In genomic region chr18:41745166-41746049, GRCh38 we compare ENCODE assay signal across 9 cellular contexts.
DNase-seq lines count a peak whose midpoint lies in the region; ATAC-seq and TF ChIP-seq lines count a peak whose summit lies in the region.
"Had no signal": no experiment of that assay in that cellular context is flagged by ENCODE, and none has a peak within 500 bp of the region (broad histone marks: within the 10 kb centered on the region; RNA-seq: fewer than 3 reads in every experiment).

No MANE protein-coding gene starts in this region.

- in situ Hi-C loops in brain microvascular endothelial cell (cut with HindIII; ENCODE audit: low pct_ligation_motif_present, low sequenced_read_pairs) = no loop called here

- H3K36me3 ChIP-seq in HUES6 (ENCODE audit: control insufficient read depth, insufficient read depth, low read length) (no peaks in the 10 kb centered on the region), brain microvascular endothelial cell (replicated peaks) (no peaks in the 10 kb centered on the region), suprapubic skin (no peaks in the 10 kb centered on the region)

- H3K9ac ChIP-seq in HUES6 (ENCODE audit: low read length) = no peak overlapping the region

- peak; percentile 91 for ATAC-seq in GM18867 (IDR thresholded peaks at IDR 0.05; ENCODE audit: unreplicated experiment)
- peak; percentile 99 for ATAC-seq in left lobe of liver

- intact Hi-C loops in lower leg skin (cut with DNase I; ENCODE audit: low total_unique reads) = no loop called here

- H3K27ac ChIP-seq in HUES6 (ENCODE audit: low read depth, low read length) (no peak overlapping the region), brain microvascular endothelial cell (no peak overlapping the region), suprapubic skin (no peak overlapping the region)

- no peaks in the 10 kb centered on the region for H3K27me3 ChIP-seq in HUES6 (ENCODE audit: control insufficient read depth, insufficient read depth, low read length)
- H3K27me3 ChIP-seq in brain microvascular endothelial cell (replicated peaks) = no peaks in the 10 kb centered on the region
- H3K27me3 ChIP-seq in suprapubic skin = no peaks in the 10 kb centered on the region

- H3K9me3 ChIP-seq in HUES6 (ENCODE audit: control insufficient read depth, insufficient read depth, low read depth, low read length) (no peaks in the 10 kb centered on the region), suprapubic skin (no peaks in the 10 kb centered on the region)

- 29 to 30% methylated on average over 5 of the region's 5 CpGs for WGBS in lower leg skin, 2 donors
- 30% methylated on average over 5 of the region's 5 CpGs for WGBS in suprapubic skin

- TF ChIP-seq CTCF in brain microvascular endothelial cell (IDR thresholded peaks at IDR 0.05; ENCODE audit: low read depth, low read length, missing control alignments) = peak; percentile 87
- TF ChIP-seq CTCF in lower leg skin (IDR thresholded peaks at IDR 0.05) = no peak
- peak in 1 of 2 donors; percentile 19 for TF ChIP-seq CTCF in suprapubic skin (IDR thresholded peaks at IDR 0.05)

- H3K4me3 ChIP-seq in HUES6 (ENCODE audit: low read depth, low read length) (0 out of 2 replicates have a peak overlapping the region, but pooled peaks have one; percentile 1), brain microvascular endothelial cell (ENCODE audit: low read depth, low read length) (no peak overlapping the region), lower leg skin (ENCODE audit: low read depth, poor library complexity, severe bottlenecking) (no peak overlapping the region), suprapubic skin (no peak overlapping the region)
- H3K4me3 ChIP-seq: lung had no signal

- H3K4me1 ChIP-seq in HUES6 (ENCODE audit: control insufficient read depth, insufficient read depth, low read length) (peaks cover 25% of the 10 kb centered on the region), suprapubic skin (no peaks in the 10 kb centered on the region)

- DNase-seq in AML-193 (lab: John Stamatoyannopoulos, UW) (peak; percentile 9 to 39), NCI-H748 treated with DMSO at 0.1 percent for 48 hours (lab: John Stamatoyannopoulos, UW) (peak; percentile 98), brain microvascular endothelial cell (peak; percentile 41), left lobe of liver (ENCODE audit: low spot score) (peak; percentile 62), lower leg skin (ENCODE audit: low spot score in 2 of 2) (no peak), suprapubic skin (ENCODE audit: low spot score in 2 of 2) (no peak)

- TF ChIP-seq EP300 in suprapubic skin (IDR thresholded peaks at IDR 0.05) = no peak

- no peak for TF ChIP-seq POLR2A in lower leg skin (IDR thresholded peaks at IDR 0.05)
- no peak for TF ChIP-seq POLR2A in suprapubic skin (IDR thresholded peaks at IDR 0.05)

Comparison
In these comparisons a context has a peak if more than half of its experiments do, and no peak if none do; other contexts are left out.
1. DNase-seq: peak in AML-193 (2 of 2), NCI-H748 treated with DMSO at 0.1 percent for 48 hours (single experiment), brain microvascular endothelial cell (single experiment) and left lobe of liver (single experiment); none in lower leg skin (0 of 2) and suprapubic skin (0 of 2).